Comparison of ENCODE assay signal across 9 cellular contexts in genomic region chr5:36442796-36443195, GRCh38.
DNase-seq lines count a peak whose midpoint lies in the region; ATAC-seq and TF ChIP-seq lines count a peak whose summit lies in the region.
"Had no signal": no experiment of that assay in that cellular context is flagged by ENCODE, and none has a peak within 500 bp of the region (broad histone marks: within the 10 kb centered on the region; RNA-seq: fewer than 3 reads in every experiment).

No MANE protein-coding gene starts in this region.

- no peak overlapping the region for H3K4me3 Mint-ChIP-seq in T-helper 1 cell treated with Interleukin-12 subunit alpha and Interleukin-12 subunit beta and Interleukin-4 antibody, amounts not matched to agents 30 μg/mL and 1 μg/mL, for 36 hours

- no peak overlapping the region for H3K4ac ChIP-seq in trophoblast cell (ENCODE audit: low read depth, low read length)

- peaks cover 47% of the 10 kb centered on the region for H3K79me1 ChIP-seq in trophoblast cell (ENCODE audit: low read length)

- no peak overlapping the region for H3K4me3 ChIP-seq in OCI-LY1 (ENCODE audit: low read depth, low read length, poor library complexity, severe bottlenecking)
- no peak overlapping the region for H3K4me3 ChIP-seq in trophoblast cell (ENCODE audit: low read depth, low read length)
- no peak overlapping the region for H3K4me3 ChIP-seq in esophagus squamous epithelium

- no peaks in the 10 kb centered on the region for H3K79me2 ChIP-seq in OCI-LY1 (ENCODE audit: insufficient read depth, low read length)
- peaks cover 6% of the 10 kb centered on the region for H3K79me2 ChIP-seq in trophoblast cell (ENCODE audit: control insufficient read depth, insufficient read depth, low read length, poor library complexity)

- H4K12ac ChIP-seq in trophoblast cell (ENCODE audit: low read depth, low read length): no peak overlapping the region

- H3K27ac Mint-ChIP-seq in T-helper 1 cell treated with Interleukin-12 subunit alpha and Interleukin-12 subunit beta and Interleukin-4 antibody, amounts not matched to agents 30 μg/mL and 1 μg/mL, for 36 hours: peak overlapping the region; percentile 21

- no peaks in the 10 kb centered on the region for H3K9me2 ChIP-seq in OCI-LY1 (ENCODE audit: low read depth, low read length)

- no peak overlapping the region for H3K23ac ChIP-seq in trophoblast cell (ENCODE audit: low read length)

- no peak for TF ChIP-seq CTCF in OCI-LY1 (IDR thresholded peaks at IDR 0.05; ENCODE audit: low read length)
- no peak for TF ChIP-seq CTCF in esophagus squamous epithelium (IDR thresholded peaks at IDR 0.05)

- no CpG with 5 or more reads among the region's 1 CpG for WGBS in trophoblast cell (ENCODE audit: extremely low coverage, insufficient coverage, insufficient read length)
- WGBS in esophagus squamous epithelium, 2 donors: 8 to 26% methylated on average over 1 of the region's 1 CpG

- no peak for TF ChIP-seq POLR2A in esophagus squamous epithelium (IDR thresholded peaks at IDR 0.05)

- H3K9me3 ChIP-seq in OCI-LY1 (ENCODE audit: low read length) (no peaks in the 10 kb centered on the region), trophoblast cell (ENCODE audit: insufficient read depth, low read depth, low read length) (no peaks in the 10 kb centered on the region), esophagus squamous epithelium (no peaks in the 10 kb centered on the region)

- H2BK120ac ChIP-seq in trophoblast cell (ENCODE audit: insufficient read depth, low read length, poor library complexity): peak overlapping the region; percentile 39

- H3K9ac ChIP-seq in OCI-LY1 (ENCODE audit: low read length): no peak overlapping the region; the same call in 1 of the 2 replicates
- H3K9ac ChIP-seq in trophoblast cell (ENCODE audit: low read length): no peak overlapping the region

- peaks cover 4% of the 10 kb centered on the region for H3K27me3 Mint-ChIP-seq in T-helper 1 cell treated with Interleukin-12 subunit alpha and Interleukin-12 subunit beta and Interleukin-4 antibody, amounts not matched to agents 30 μg/mL and 1 μg/mL, for 36 hours (ENCODE audit: low read depth)

- no peak for ATAC-seq in HG03457 (IDR thresholded peaks at IDR 0.05; ENCODE audit: unreplicated experiment)

- H2BK5ac ChIP-seq in trophoblast cell (ENCODE audit: low read depth, low read length, poor library complexity): peak overlapping the region; percentile 66

- DNase-seq in T-helper 1 cell (no peak), trophoblast cell (no peak), esophagus squamous epithelium (lab: John Stamatoyannopoulos, UW) (no peak), DMS114 treated with DMSO at 0.1 percent for 48 hours (lab: John Stamatoyannopoulos, UW; ENCODE audit: unreplicated experiment) (no peak)
- DNase-seq: Karpas-422 had no signal

- no peaks in the 10 kb centered on the region for H3F3A ChIP-seq in OCI-LY1 (ENCODE audit: insufficient read depth, low read length)

- no peak overlapping the region for H2AK5ac ChIP-seq in trophoblast cell (ENCODE audit: low read length)

- H3K27me3 ChIP-seq in OCI-LY1 (ENCODE audit: insufficient read depth, low read length): no peaks in the 10 kb centered on the region
- no peaks in the 10 kb centered on the region for H3K27me3 ChIP-seq in trophoblast cell (ENCODE audit: insufficient read depth, low read length)
- no peaks in the 10 kb centered on the region for H3K27me3 ChIP-seq in esophagus squamous epithelium

- peak overlapping the region; percentile 11 for H2BK12ac ChIP-seq in trophoblast cell (ENCODE audit: low read length)

- H3K4me1 ChIP-seq in OCI-LY1 (ENCODE audit: insufficient read depth, low read length, severe bottlenecking) (peaks cover 46% of the 10 kb centered on the region), trophoblast cell (ENCODE audit: control insufficient read depth in 1 of 2, insufficient read depth in 2 of 2, low read length in 2 of 2) (peaks cover 20 to 26% of the 10 kb centered on the region in 2 experiments), esophagus squamous epithelium (peaks cover 19 to 59% (median 24%) of the 10 kb centered on the region in 3 donors)

- H3K36me3 Mint-ChIP-seq in T-helper 1 cell treated with Interleukin-12 subunit alpha and Interleukin-12 subunit beta and Interleukin-4 antibody, amounts not matched to agents 30 μg/mL and 1 μg/mL, for 36 hours (ENCODE audit: low read depth): no peaks in the 10 kb centered on the region

- peaks cover 4% of the 10 kb centered on the region for H3K9me3 Mint-ChIP-seq in T-helper 1 cell treated with Interleukin-12 subunit alpha and Interleukin-12 subunit beta and Interleukin-4 antibody, amounts not matched to agents 30 μg/mL and 1 μg/mL, for 36 hours

- peak overlapping the region; percentile 65 for H3K27ac ChIP-seq in OCI-LY1 (ENCODE audit: low read depth, low read length, poor library complexity, severe bottlenecking)
- peak overlapping the region; percentile 78 for H3K27ac ChIP-seq in cingulate gyrus (ENCODE audit: low read depth, low read length)
- H3K27ac ChIP-seq in trophoblast cell (ENCODE audit: low read depth, low read length): peak overlapping the region; percentile 88
- no peak overlapping the region for H3K27ac ChIP-seq in esophagus squamous epithelium

- H3K36me3 ChIP-seq in OCI-LY1 (ENCODE audit: insufficient read depth, low read length): no peaks in the 10 kb centered on the region
- no peaks in the 10 kb centered on the region for H3K36me3 ChIP-seq in trophoblast cell (ENCODE audit: control insufficient read depth in 1 of 2, insufficient read depth in 2 of 2, low read length in 2 of 2)
- H3K36me3 ChIP-seq in esophagus squamous epithelium: no peaks in the 10 kb centered on the region

- H2AFZ ChIP-seq in OCI-LY1 (ENCODE audit: low read length) (no peak overlapping the region), trophoblast cell (ENCODE audit: insufficient read depth, low read length, poor library complexity) (no peak overlapping the region)

- peak overlapping the region; percentile 12 for H3K14ac ChIP-seq in trophoblast cell (ENCODE audit: low read length)

- H4K20me1 ChIP-seq in OCI-LY1 (ENCODE audit: insufficient read depth, low read length): no peaks in the 10 kb centered on the region

- peak overlapping the region; percentile 60 for H4K91ac ChIP-seq in trophoblast cell (ENCODE audit: low read depth, low read length)

- H3K4me2 ChIP-seq in OCI-LY1 (ENCODE audit: low read length): no peak overlapping the region; the same call in 1 of the 2 replicates
- no peak overlapping the region for H3K4me2 ChIP-seq in trophoblast cell (ENCODE audit: low read length)

- no peak overlapping the region for H3K18ac ChIP-seq in trophoblast cell (ENCODE audit: low read length)

- H4K8ac ChIP-seq in trophoblast cell (ENCODE audit: low read depth, low read length): peak overlapping the region; percentile 38

- peaks cover 5% of the 10 kb centered on the region for H3K4me1 Mint-ChIP-seq in T-helper 1 cell treated with Interleukin-12 subunit alpha and Interleukin-12 subunit beta and Interleukin-4 antibody, amounts not matched to agents 30 μg/mL and 1 μg/mL, for 36 hours (ENCODE audit: low read depth)

- intact Hi-C loops in esophagus squamous epithelium (cut with DNase I): no loop called here

Comparison
In these comparisons a context has a peak if more than half of its experiments do, and no peak if none do; other contexts are left out.
1. H3K27ac ChIP-seq: peak in OCI-LY1 (single experiment), cingulate gyrus (single experiment) and trophoblast cell (single experiment); none in esophagus squamous epithelium (0 of 4).